In genomic region chr18:3794537-3795348, GRCh38 we compare ENCODE assay signal across 9 cellular contexts.
DNase-seq lines count a peak whose midpoint lies in the region; ATAC-seq and TF ChIP-seq lines count a peak whose summit lies in the region.
"Had no signal": no experiment of that assay in that cellular context is flagged by ENCODE, and none has a peak within 500 bp of the region (broad histone marks: within the 10 kb centered on the region; RNA-seq: fewer than 3 reads in every experiment).

No MANE protein-coding gene starts in this region.

- POLR2A ChIA-PET in naive thymus-derived CD4-positive, alpha-beta T cell (lab: Charles Lee) = no interaction called here

- no peaks in the 10 kb centered on the region for H3K36me3 ChIP-seq in naive thymus-derived CD4-positive, alpha-beta T cell (ENCODE audit: control insufficient read depth in 2 of 3, insufficient read depth in 3 of 3, low read length in 3 of 3)
- no peaks in the 10 kb centered on the region for H3K36me3 ChIP-seq in testis (ENCODE audit: low read depth, missing control alignments)

- peaks cover 0 to 41% (median 18%) of the 10 kb centered on the region in 5 donors for H3K27me3 Mint-ChIP-seq in naive thymus-derived CD4-positive, alpha-beta T cell

- ATAC-seq in naive thymus-derived CD4-positive, alpha-beta T cell = peak; percentile 16
- ATAC-seq in GM21528 (IDR thresholded peaks at IDR 0.05; ENCODE audit: low FRiP score, unreplicated experiment) (no peak), GM19452 (IDR thresholded peaks at IDR 0.05; ENCODE audit: unreplicated experiment) (no peak)

- WGBS in testis, 2 donors = 52 to 57% methylated on average over 9 of the region's 9 CpGs

- TF ChIP-seq POLR2A in testis (IDR thresholded peaks at IDR 0.05) = no peak

- peaks cover 0 to 7% (median 0%) of the 10 kb centered on the region in 7 donors for H3K4me1 Mint-ChIP-seq in naive thymus-derived CD4-positive, alpha-beta T cell

- no peak overlapping the region for H3K4me3 Mint-ChIP-seq in naive thymus-derived CD4-positive, alpha-beta T cell
- H3K4me3 Mint-ChIP-seq: activated T-cell treated with anti-CD3 and anti-CD28 coated beads, Interleukin-2, amount 50 U/mL, for 4 hours had no signal

- intact Hi-C loops in naive thymus-derived CD4-positive, alpha-beta T cell (cut with micrococcal nuclease) = no loop called here
- intact Hi-C loops in testis (cut with DNase I; ENCODE audit: low total_unique reads) = loop anchor here (5.0 kb wide), 1 partner anchor 1168 kb away; no protein-coding TSS in a partner anchor

- no peaks in the 10 kb centered on the region for H3K4me1 ChIP-seq in naive thymus-derived CD4-positive, alpha-beta T cell (ENCODE audit: control insufficient read depth in 2 of 2, insufficient read depth in 2 of 2, low read length in 2 of 2)
- H3K4me1 ChIP-seq in testis = no peaks in the 10 kb centered on the region

- no peak for TF ChIP-seq CTCF in testis (IDR thresholded peaks at IDR 0.05)

- H3K9me3 ChIP-seq in naive thymus-derived CD4-positive, alpha-beta T cell (ENCODE audit: control insufficient read depth in 2 of 3, low read length in 3 of 3) = no peaks in the 10 kb centered on the region
- H3K9me3 ChIP-seq in testis = no peaks in the 10 kb centered on the region

- H3K27ac Mint-ChIP-seq in naive thymus-derived CD4-positive, alpha-beta T cell = no peak overlapping the region

- CTCF ChIA-PET in naive thymus-derived CD4-positive, alpha-beta T cell (lab: Charles Lee) = no interaction called here

- no peaks in the 10 kb centered on the region for H3K27me3 ChIP-seq in naive thymus-derived CD4-positive, alpha-beta T cell (ENCODE audit: control insufficient read depth in 2 of 2, insufficient read depth in 2 of 2, low read length in 2 of 2)
- no peaks in the 10 kb centered on the region for H3K27me3 ChIP-seq in testis

- DNase-seq in GDM1 (lab: John Stamatoyannopoulos, UW) (peak; percentile 18), NCI-H69 (lab: John Stamatoyannopoulos, UW) (peak; percentile 90), cerebellar cortex (ENCODE audit: low spot score) (peak; percentile 97), testis (no peak), NCI-H510A (lab: John Stamatoyannopoulos, UW) (no peak)
- DNase-seq in naive thymus-derived CD4-positive, alpha-beta T cell = no peak
- DNase-seq: activated T-cell treated with anti-CD3 and anti-CD28 coated beads, Interleukin-2, amount 50 U/mL, for 4 hours had no signal

- H3K9me3 Mint-ChIP-seq in naive thymus-derived CD4-positive, alpha-beta T cell = peaks cover 0 to 7% (median 0%) of the 10 kb centered on the region in 11 donors
- H3K9me3 Mint-ChIP-seq: activated T-cell treated with anti-CD3 and anti-CD28 coated beads, Interleukin-2, amount 50 U/mL, for 4 hours had no signal

- H3K27ac ChIP-seq in naive thymus-derived CD4-positive, alpha-beta T cell (ENCODE audit: low read depth, low read length) = no peak overlapping the region
- no peak overlapping the region for H3K27ac ChIP-seq in testis

- H3K4me3 ChIP-seq in naive thymus-derived CD4-positive, alpha-beta T cell (ENCODE audit: low read length) = no peak overlapping the region
- no peak overlapping the region for H3K4me3 ChIP-seq in testis

- H3K36me3 Mint-ChIP-seq in naive thymus-derived CD4-positive, alpha-beta T cell = no peaks in the 10 kb centered on the region

Comparison
In these comparisons a context has a peak if more than half of its experiments do, and no peak if none do; other contexts are left out.
1. DNase-seq: peak in GDM1 (single experiment), NCI-H69 (single experiment) and cerebellar cortex (single experiment); none in naive thymus-derived CD4-positive, alpha-beta T cell (0 of 9), testis (single experiment) and NCI-H510A (single experiment).